ENCODE assay signal across 20 cellular contexts in genomic region chr12:13365782-13366366, GRCh38.
DNase-seq lines count a peak whose midpoint lies in the region; ATAC-seq and TF ChIP-seq lines count a peak whose summit lies in the region.
"Had no signal": no experiment of that assay in that cellular context is flagged by ENCODE, and none has a peak within 500 bp of the region (broad histone marks: within the 10 kb centered on the region; RNA-seq: fewer than 3 reads in every experiment).

No MANE protein-coding gene starts in this region.

- H2BK5ac ChIP-seq in trophoblast cell (ENCODE audit: low read depth, low read length, poor library complexity): no peak overlapping the region

- H3K36me3 ChIP-seq in trophoblast cell (ENCODE audit: control insufficient read depth in 1 of 2, insufficient read depth in 2 of 2, low read length in 2 of 2) (no peaks in the 10 kb centered on the region), skeletal muscle satellite cell (ENCODE audit: insufficient read depth, low read length) (no peaks in the 10 kb centered on the region), SK-N-SH (replicated peaks in 1 of 2; ENCODE audit: control insufficient read depth in 1 of 2, insufficient read depth in 2 of 2, low read length in 1 of 2) (no peaks in the 10 kb centered on the region)
- H3K36me3 ChIP-seq: SJSA1 had no signal

- no peaks in the 10 kb centered on the region for H3K9me2 ChIP-seq in SK-N-SH

- no peak overlapping the region for H3K4me2 ChIP-seq in trophoblast cell (ENCODE audit: low read length)
- peak overlapping the region; percentile 68 for H3K4me2 ChIP-seq in skeletal muscle satellite cell (ENCODE audit: low read length)
- no peak overlapping the region for H3K4me2 ChIP-seq in SK-N-SH
- H3K4me2 ChIP-seq: A549 had no signal

- TF ChIP-seq CTCF in dorsolateral prefrontal cortex (IDR thresholded peaks at IDR 0.05 in 54 of 56, conservative IDR thresholded peaks at IDR 0.05 in 2 of 56; ENCODE audit: low read depth in 1 of 56, partially characterized antibody in 56 of 56): no peak
- no peak for TF ChIP-seq CTCF in GM13976 (IDR thresholded peaks at IDR 0.05; ENCODE audit: borderline replicate concordance, control extremely low read depth, extremely low read depth, insufficient read depth, missing control alignments)
- no peak for TF ChIP-seq CTCF in SK-N-SH (IDR thresholded peaks at IDR 0.05)

- H3K9me3 ChIP-seq in trophoblast cell (ENCODE audit: insufficient read depth, low read depth, low read length) (no peaks in the 10 kb centered on the region), skeletal muscle satellite cell (replicated peaks; ENCODE audit: low read length) (no peaks in the 10 kb centered on the region), SK-N-SH (no peaks in the 10 kb centered on the region)
- H3K9me3 ChIP-seq: A549, SJSA1 had no signal

- H3K79me2 ChIP-seq in trophoblast cell (ENCODE audit: control insufficient read depth, insufficient read depth, low read length, poor library complexity) (no peaks in the 10 kb centered on the region), SK-N-SH (ENCODE audit: insufficient read depth) (no peaks in the 10 kb centered on the region)

- H3K18ac ChIP-seq in trophoblast cell (ENCODE audit: low read length): no peak overlapping the region

- TF ChIP-seq EP300 in SK-N-SH (IDR thresholded peaks at IDR 0.05; ENCODE audit: borderline replicate concordance in 1 of 2, low read depth in 1 of 2, low read length in 1 of 2): no peak

- in situ Hi-C loops in GM13976 (cut with MboI; ENCODE audit: low sequenced_read_pairs, unreplicated experiment): loop anchor here (10.0 kb wide), 1 partner anchor 289 kb away; no protein-coding TSS in a partner anchor

- H3K23ac ChIP-seq in trophoblast cell (ENCODE audit: low read length): no peak overlapping the region

- H3K4ac ChIP-seq in trophoblast cell (ENCODE audit: low read depth, low read length): no peak overlapping the region

- no peak overlapping the region for H2AK5ac ChIP-seq in trophoblast cell (ENCODE audit: low read length)

- peaks cover 0 to 4% (median 0%) of the 10 kb centered on the region in 45 donors for H3K27me3 ChIP-seq in dorsolateral prefrontal cortex
- no peaks in the 10 kb centered on the region for H3K27me3 ChIP-seq in trophoblast cell (ENCODE audit: insufficient read depth, low read length)
- H3K27me3 ChIP-seq in skeletal muscle satellite cell (ENCODE audit: control insufficient read depth, insufficient read depth, low read length): peaks cover 6% of the 10 kb centered on the region
- H3K27me3 ChIP-seq in SK-N-SH (ENCODE audit: insufficient read depth): no peaks in the 10 kb centered on the region
- H3K27me3 ChIP-seq: SJSA1 had no signal

- ATAC-seq in left cardiac atrium: peak; percentile 46 to 50
- ATAC-seq in GM18868 (IDR thresholded peaks at IDR 0.05; ENCODE audit: unreplicated experiment): no peak
- ATAC-seq: A549, Panc1 had no signal

- H3K27ac ChIP-seq in dorsolateral prefrontal cortex: peak overlapping the region in 6 of 59 donors; percentile 1 to 60 (median 16)
- no peak overlapping the region for H3K27ac ChIP-seq in trophoblast cell (ENCODE audit: low read depth, low read length)
- H3K27ac ChIP-seq in SK-N-SH (ENCODE audit: low read depth in 2 of 2, low read length in 1 of 2): no peak overlapping the region
- H3K27ac ChIP-seq: A549, SJSA1 had no signal

- no peaks in the 10 kb centered on the region for H3F3A ChIP-seq in SK-N-SH (replicated peaks; ENCODE audit: insufficient read depth)

- no peaks in the 10 kb centered on the region for H3K79me1 ChIP-seq in trophoblast cell (ENCODE audit: low read length)

- no peak overlapping the region for H3K4me3 ChIP-seq in dorsolateral prefrontal cortex
- H3K4me3 ChIP-seq in trophoblast cell (ENCODE audit: low read depth, low read length): no peak overlapping the region
- H3K4me3 ChIP-seq in skeletal muscle satellite cell (ENCODE audit: low read length): peak overlapping the region; percentile 47
- H3K4me3 ChIP-seq in SK-N-SH (ENCODE audit: low read depth in 2 of 2, low read length in 1 of 2): no peak overlapping the region
- H3K4me3 ChIP-seq: A549, SJSA1 had no signal

- H4K12ac ChIP-seq in trophoblast cell (ENCODE audit: low read depth, low read length): no peak overlapping the region

- DNase-seq in dorsolateral prefrontal cortex (peak in 6 of 10 donors; percentile 36 to 70 (median 54)), left cardiac atrium (peak; percentile 65), trophoblast cell (no peak), GM13976 (ENCODE audit: low spot score) (no peak), SK-N-SH (no peak)
- DNase-seq in NK-92 treated with Interleukin-12 subunit alpha and Interleukin-12 subunit beta, amount 100 ng/mL, for 24 hours (lab: John Stamatoyannopoulos, UW): no peak
- DNase-seq: H9, KBM-7, MM.1S, NCI-H1048, NCI-H1436 treated with DMSO at 0.1 percent for 48 hours, NCI-H1930, NCI-H2227 treated with DMSO at 0.1 percent for 48 hours, NCI-H510A, NCI-H748 treated with DMSO at 0.1 percent for 48 hours had no signal

- H2BK12ac ChIP-seq in trophoblast cell (ENCODE audit: low read length): no peak overlapping the region

- intact Hi-C loops in dorsolateral prefrontal cortex (cut with DNase I) (loop anchor here in 1 of 2 donors (1.0 kb wide), 1 partner anchor 19 kb away; no protein-coding TSS in a partner anchor), left cardiac atrium (cut with DNase I) (loop anchor here in 1 of 2 donors (10.0 kb wide), 1 partner anchor 169 kb away; no protein-coding TSS in a partner anchor)

- CTCF ChIA-PET in SK-N-SH (lab: Yijun Ruan, JAX): no interaction called here

- WGBS in trophoblast cell (ENCODE audit: extremely low coverage, insufficient coverage, insufficient read length): no CpG with 5 or more reads among the region's 14 CpGs
- WGBS in SK-N-SH (ENCODE audit: low lambda C conversion rate): 67% methylated on average over 14 of the region's 14 CpGs

- POLR2A ChIA-PET in SK-N-SH (lab: Yijun Ruan, JAX): no interaction called here

- no peak overlapping the region for H4K8ac ChIP-seq in trophoblast cell (ENCODE audit: low read depth, low read length)

- H3K14ac ChIP-seq in trophoblast cell (ENCODE audit: low read length): no peak overlapping the region

- H4K20me1 ChIP-seq in SK-N-SH (ENCODE audit: insufficient read depth): no peaks in the 10 kb centered on the region

- H3K4me1 ChIP-seq in trophoblast cell (ENCODE audit: control insufficient read depth in 1 of 2, insufficient read depth in 2 of 2, low read length in 2 of 2) (no peaks in the 10 kb centered on the region), skeletal muscle satellite cell (ENCODE audit: control insufficient read depth, insufficient read depth, low read length) (peaks cover 7% of the 10 kb centered on the region), SK-N-SH (ENCODE audit: control insufficient read depth in 1 of 2, insufficient read depth in 2 of 2, low read depth in 1 of 2, low read length in 1 of 2) (no peaks in the 10 kb centered on the region)
- H3K4me1 ChIP-seq: A549, SJSA1 had no signal

- no peak overlapping the region for H2AFZ ChIP-seq in trophoblast cell (ENCODE audit: insufficient read depth, low read length, poor library complexity)
- H2AFZ ChIP-seq in SK-N-SH (ENCODE audit: low read depth): no peak overlapping the region

- no peak overlapping the region for H4K91ac ChIP-seq in trophoblast cell (ENCODE audit: low read depth, low read length)

- H2BK120ac ChIP-seq in trophoblast cell (ENCODE audit: insufficient read depth, low read length, poor library complexity): no peak overlapping the region

- H3K9ac ChIP-seq in trophoblast cell (ENCODE audit: low read length) (peak overlapping the region; percentile 66), skeletal muscle satellite cell (ENCODE audit: low read depth, low read length) (no peak overlapping the region), SK-N-SH (no peak overlapping the region)

- TF ChIP-seq RAD21 in SK-N-SH (IDR thresholded peaks at IDR 0.05; ENCODE audit: low read length): no peak

TF ChIP-seq in SK-N-SH, 30 proteins besides CTCF, POLR2A, EP300 and RAD21 (continues in another document):
- TF ChIP-seq ELF1 (IDR thresholded peaks at IDR 0.05) (no peak), EZH2phosphoT487 (IDR thresholded peaks at IDR 0.05; ENCODE audit: borderline replicate concordance, low read depth) (no peak), MEF2A (IDR thresholded peaks at IDR 0.05; ENCODE audit: borderline replicate concordance, low read depth) (no peak), FOSL2 (IDR thresholded peaks at IDR 0.05; ENCODE audit: borderline replicate concordance, low read depth) (no peak), MXI1 (IDR thresholded peaks at IDR 0.05; ENCODE audit: low read depth, low read length) (no peak), GABPA (IDR thresholded peaks at IDR 0.05; ENCODE audit: low read depth) (no peak), PBX3 (IDR thresholded peaks at IDR 0.05) (no peak), POLR2AphosphoS5 (IDR thresholded peaks at IDR 0.05; ENCODE audit: low read depth, low read length) (no peak), CHD2 (IDR thresholded peaks at IDR 0.05; ENCODE audit: low read length, partially characterized antibody) (no peak), RXRA (IDR thresholded peaks at IDR 0.05; ENCODE audit: borderline replicate concordance, low read depth) (no peak), USF1 (IDR thresholded peaks at IDR 0.05; ENCODE audit: borderline replicate concordance, low read depth) (no peak), TAF1 (IDR thresholded peaks at IDR 0.05; ENCODE audit: borderline replicate concordance, low read depth, low read length) (no peak), YY1 (IDR thresholded peaks at IDR 0.05; ENCODE audit: low read depth) (no peak), RCOR1 (IDR thresholded peaks at IDR 0.05; ENCODE audit: low read length) (no peak), NFIC (IDR thresholded peaks at IDR 0.05; ENCODE audit: borderline replicate concordance) (no peak), FOXM1 (IDR thresholded peaks at IDR 0.05; ENCODE audit: low read depth) (no peak), NRF1 (IDR thresholded peaks at IDR 0.05; ENCODE audit: low read depth, low read length) (no peak)

Comparison
In these comparisons a context has a peak if more than half of its experiments do, and no peak if none do; other contexts are left out.
1. DNase-seq: peak in dorsolateral prefrontal cortex (6 of 10) and left cardiac atrium (single experiment); none in trophoblast cell (0 of 2), GM13976 (single experiment), NK-92 treated with Interleukin-12 subunit alpha and Interleukin-12 subunit beta, amount 100 ng/mL, for 24 hours (single experiment) and SK-N-SH (single experiment).